ENCODE assay signal across 14 cellular contexts in genomic region chr14:34912182-34912581, GRCh38. TPM values are rescaled to one million over a fixed set of nuclear protein-coding genes. Genes with fewer than 3 reads are reported as not detected.
DNase-seq lines count a peak whose midpoint lies in the region; ATAC-seq and TF ChIP-seq lines count a peak whose summit lies in the region.
"Had no signal": no experiment of that assay in that cellular context is flagged by ENCODE, and none has a peak within 500 bp of the region (broad histone marks: within the 10 kb centered on the region; RNA-seq: fewer than 3 reads in every experiment).

No MANE protein-coding gene starts in this region.

- peaks cover 15% of the 10 kb centered on the region for H3K4me1 ChIP-seq in BLaER1
- H3K4me1 ChIP-seq in GM23338 (ENCODE audit: insufficient read depth): no peaks in the 10 kb centered on the region

- H3K4me3 ChIP-seq in BLaER1 (no peak overlapping the region), GM23338 (no peak overlapping the region), fibroblast of villous mesenchyme (ENCODE audit: low read depth, low read length) (no peak overlapping the region)

- H3K36me3 Mint-ChIP-seq in GM23338 (ENCODE audit: low read depth): no peaks in the 10 kb centered on the region
- H3K36me3 Mint-ChIP-seq: activated naive CD4-positive, alpha-beta T cell treated with anti-CD3 and anti-CD28 coated beads, Interleukin-2, amount 50 U/mL, for 72 hours had no signal

- no peak overlapping the region for H3K4me3 Mint-ChIP-seq in GM23338
- H3K4me3 Mint-ChIP-seq: naive thymus-derived CD8-positive, alpha-beta T cell had no signal

- DNase-seq in GM23338 (ENCODE audit: low spot score) (peak; percentile 45), SK-MEL-5 (ENCODE audit: low read depth, low spot score) (peak; percentile 30), fibroblast of villous mesenchyme (ENCODE audit: low read depth) (no peak), 8988T (no peak)
- DNase-seq: Calu3; naive thymus-derived CD8-positive, alpha-beta T cell; NCI-H1105; right cardiac atrium had no signal

- TF ChIP-seq CTCF in GM23338 (conservative IDR thresholded peaks at IDR 0.05; ENCODE audit: low read depth in 2 of 2) (peak; percentile 40 to 53), fibroblast of villous mesenchyme (IDR thresholded peaks at IDR 0.05; ENCODE audit: insufficient read depth, low read depth, low read length) (peak; percentile 3)

- no peaks in the 10 kb centered on the region for H3K9me3 ChIP-seq in BLaER1

- H4K20me1 ChIP-seq in BLaER1: no peaks in the 10 kb centered on the region
- H4K20me1 ChIP-seq in GM23338 (replicated peaks; ENCODE audit: insufficient read depth): no peaks in the 10 kb centered on the region

- peak overlapping the region; percentile 64 for H3K4me2 ChIP-seq in BLaER1
- H3K4me2 ChIP-seq in GM23338: no peak overlapping the region

- H3K79me2 ChIP-seq in GM23338 (replicated peaks; ENCODE audit: insufficient read depth): no peaks in the 10 kb centered on the region

- in situ Hi-C loops in SK-MEL-5 (cut with HindIII; ENCODE audit: low pct_unique_long_range_greater_than_20kb, low sequenced_read_pairs): no loop called here

- no peak overlapping the region for H3K27ac Mint-ChIP-seq in GM23338

- no peak overlapping the region for H3K27ac ChIP-seq in BLaER1
- H3K27ac ChIP-seq in GM23338 (ENCODE audit: low read depth): no peak overlapping the region

- no peak overlapping the region for H2AFZ ChIP-seq in GM23338

- no peaks in the 10 kb centered on the region for H3K36me3 ChIP-seq in BLaER1
- H3K36me3 ChIP-seq in GM23338 (ENCODE audit: insufficient read depth): no peaks in the 10 kb centered on the region

- H3K4me1 Mint-ChIP-seq in GM23338: no peaks in the 10 kb centered on the region

- H3K9me3 Mint-ChIP-seq in GM23338: no peaks in the 10 kb centered on the region
- H3K9me3 Mint-ChIP-seq: activated naive CD4-positive, alpha-beta T cell treated with anti-CD3 and anti-CD28 coated beads, Interleukin-2, amount 50 U/mL, for 72 hours; naive thymus-derived CD8-positive, alpha-beta T cell had no signal

- ATAC-seq in GM23338 (peak; percentile 53), GM19328 (IDR thresholded peaks at IDR 0.05; ENCODE audit: unreplicated experiment) (no peak), HG03280 (IDR thresholded peaks at IDR 0.05; ENCODE audit: unreplicated experiment) (no peak), GM18861 (IDR thresholded peaks at IDR 0.05; ENCODE audit: unreplicated experiment) (no peak)
- ATAC-seq: activated naive CD4-positive, alpha-beta T cell treated with anti-CD3 and anti-CD28 coated beads, Interleukin-2, amount 50 U/mL, for 72 hours; naive thymus-derived CD8-positive, alpha-beta T cell; right cardiac atrium; Right ventricle myocardium inferior had no signal

- peaks cover 2% of the 10 kb centered on the region for H3K27me3 Mint-ChIP-seq in GM23338 (ENCODE audit: insufficient read depth, low read depth, poor library complexity)
- H3K27me3 Mint-ChIP-seq: naive thymus-derived CD8-positive, alpha-beta T cell had no signal

- no peaks in the 10 kb centered on the region for H3K9me2 ChIP-seq in GM23338 (ENCODE audit: insufficient read depth)

- H3F3A ChIP-seq in GM23338 (replicated peaks; ENCODE audit: low read depth): no peaks in the 10 kb centered on the region

- H3K27me3 ChIP-seq in BLaER1 (no peaks in the 10 kb centered on the region), GM23338 (ENCODE audit: insufficient read depth) (no peaks in the 10 kb centered on the region)

- no peak overlapping the region for H3K9ac ChIP-seq in BLaER1

TF ChIP-seq in GM23338, 12 proteins besides CTCF, POLR2A, EP300 and RAD21 (continues in another document):
- TF ChIP-seq ZNF331 (CRISPR knock-in tag; IDR thresholded peaks at IDR 0.05; ENCODE audit: low read depth) (no peak), ETS1 (IDR thresholded peaks at IDR 0.05) (no peak), EZH2 (IDR thresholded peaks at IDR 0.05; ENCODE audit: low read depth, unreplicated experiment) (no peak), ZNF114 (CRISPR knock-in tag; IDR thresholded peaks at IDR 0.05) (no peak), CREB1 (CRISPR knock-in tag; IDR thresholded peaks at IDR 0.05; ENCODE audit: low read depth) (no peak), STAT1 (IDR thresholded peaks at IDR 0.05; ENCODE audit: unreplicated experiment) (no peak), EZH2phosphoT487 (IDR thresholded peaks at IDR 0.05; ENCODE audit: unreplicated experiment) (no peak), JUNB (IDR thresholded peaks at IDR 0.05; ENCODE audit: unreplicated experiment) (no peak), REST (IDR thresholded peaks at IDR 0.05; ENCODE audit: unreplicated experiment) (no peak), NANOG (IDR thresholded peaks at IDR 0.05; ENCODE audit: borderline replicate concordance) (no peak), POLR2AphosphoS5 (IDR thresholded peaks at IDR 0.05; ENCODE audit: low read depth) (no peak)

RNA-seq across cellular contexts. Expression of gene BAZ1A, which starts 37.0 kb away (rescaled TPM):
- total RNA-seq in GM23338 (2014; rRNA removed; shearing (Covaris generic)): 21.8 and 24.2 TPM in 2 replicates
- polyA plus RNA-seq in GM23338 (2016; fragmentation: Nextera tagmentation; extraction: Ambion mirVana): 24.1 and 26.8 TPM in 2 replicates
- 27.5 and 33.3 TPM in 2 replicates for total RNA-seq in SK-MEL-5 (2014; rRNA removed; shearing (Covaris generic))
- 16.2 and 17.2 TPM in 2 replicates for polyA plus RNA-seq in SK-MEL-5 (2015; cell fraction: cytosol; rRNA removed)
- 46.4 and 47.7 TPM in 2 replicates for polyA plus RNA-seq in SK-MEL-5 (2015; cell fraction: nucleus; rRNA removed)
- 29.6 and 49.2 TPM in 2 replicates for total RNA-seq in fibroblast of villous mesenchyme

Comparison
In these comparisons a context has a peak if more than half of its experiments do, and no peak if none do; other contexts are left out.
1. DNase-seq: peak in GM23338 (single experiment) and SK-MEL-5 (single experiment); none in fibroblast of villous mesenchyme (single experiment) and 8988T (single experiment).